Comparison of ENCODE assay signal across 17 cellular contexts in the genomic region with DNA sequence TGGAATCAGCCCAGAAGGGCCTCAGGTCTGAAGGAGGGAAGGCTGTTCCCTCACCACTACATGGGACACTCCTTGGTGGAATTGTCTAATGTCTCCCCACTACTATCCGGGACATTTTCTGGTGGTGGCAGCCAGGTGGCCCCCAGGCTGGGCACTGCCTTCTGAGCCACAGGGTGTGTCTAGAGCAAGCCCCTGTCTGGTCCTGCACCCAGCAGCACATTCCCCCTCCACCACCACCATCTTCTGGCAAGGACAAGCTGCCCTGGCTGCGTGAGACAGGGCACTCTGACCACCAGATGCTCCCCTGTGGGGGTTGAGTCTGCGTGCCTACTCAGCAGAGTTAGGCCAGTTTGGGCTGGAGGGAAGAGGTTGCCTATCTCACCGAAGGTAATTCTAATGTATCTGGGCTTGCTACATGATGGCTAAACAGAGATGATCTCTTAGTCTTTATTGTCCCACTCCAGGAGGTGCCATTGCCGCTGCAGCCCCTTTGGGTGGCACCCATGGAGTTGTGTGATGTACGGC.
A peak's percentile ranks its signal among the peaks of the same experiment; 100 is the strongest.
DNase-seq lines count a peak whose midpoint lies in the region; ATAC-seq, FAIRE-seq and TF ChIP-seq lines count a peak whose summit lies in the region.
"Had no signal": no experiment of that assay in that cellular context is flagged by ENCODE, and none has a peak within 500 bp of the region (broad histone marks: within the 10 kb centered on the region; RNA-seq: fewer than 3 reads in every experiment).

No MANE protein-coding gene starts in this region.

- H3K9me3 ChIP-seq in IMR-90 (ENCODE audit: control insufficient read depth, insufficient read depth, low read length): no peaks in the 10 kb centered on the region
- H3K9me3 ChIP-seq in lower lobe of right lung: no peaks in the 10 kb centered on the region
- H3K9me3 ChIP-seq in stomach: no peaks in the 10 kb centered on the region
- H3K9me3 ChIP-seq: SJSA1 had no signal

- H3K23ac ChIP-seq in IMR-90 (ENCODE audit: low read depth, low read length): no peak overlapping the region; the same call in 1 of the 2 replicates

- H4K91ac ChIP-seq in IMR-90 (ENCODE audit: insufficient read depth, low read depth, low read length): no peak overlapping the region

- no TSS peak for BruUV-seq in IMR-90 (replicated peaks; lab: Mats Ljungman, UMichigan)

- no peak for FAIRE-seq in GM12892 (lab: Jason Lieb, UNC)

- H3K27ac ChIP-seq in IMR-90 (ENCODE audit: insufficient read depth, low read length): no peak overlapping the region
- H3K27ac ChIP-seq in adipose tissue (ENCODE audit: low read depth, low read length): peak overlapping the region; percentile 30
- peak overlapping the region; percentile 61 for H3K27ac ChIP-seq in lower lobe of right lung
- H3K27ac ChIP-seq in stomach: peak overlapping the region in 4 of 5 donors; percentile 30 to 62 (median 46)
- H3K27ac ChIP-seq: GM23248, neural progenitor cell, SJSA1 had no signal

- CTCF ChIA-PET in IMR-90 (lab: Yijun Ruan, JAX): no interaction called here

- no peak for TF ChIP-seq EP300 in stomach (IDR thresholded peaks at IDR 0.05)

- no peak overlapping the region for H4K5ac ChIP-seq in IMR-90 (ENCODE audit: low read depth, low read length)

- TF ChIP-seq POLR2A in IMR-90 (IDR thresholded peaks at IDR 0.05; ENCODE audit: low read depth, low read length) (no peak), stomach (IDR thresholded peaks at IDR 0.05) (no peak), GM12892 (IDR thresholded peaks at IDR 0.05; ENCODE audit: low read depth, low read length) (no peak)

- no peak overlapping the region for H2AFZ ChIP-seq in IMR-90 (replicated peaks; ENCODE audit: low read length, poor library complexity)
- H2AFZ ChIP-seq: GM23248, neural progenitor cell had no signal

- POLR2A ChIA-PET in IMR-90 (lab: Charles Lee; ENCODE audit: unreplicated experiment): no interaction called here

- H4K20me1 ChIP-seq in IMR-90 (ENCODE audit: insufficient read depth, low read length): no peaks in the 10 kb centered on the region

- H2AK5ac ChIP-seq in IMR-90 (ENCODE audit: low read depth, low read length): 0 out of 2 replicates have a peak overlapping the region, but pooled peaks have one; percentile 34

- no peak overlapping the region for H3K14ac ChIP-seq in IMR-90 (replicated peaks; ENCODE audit: low read depth, low read length)

- H3K4me3 ChIP-seq in IMR-90 (ENCODE audit: insufficient read depth, low read depth, low read length) (no peak overlapping the region), lower lobe of right lung (peak overlapping the region; percentile 12), stomach (peak overlapping the region in 1 of 4 donors; percentile 16), H7 (ENCODE audit: insufficient read depth, low read depth, low read length) (no peak overlapping the region)
- H3K4me3 ChIP-seq: GM23248, neural progenitor cell, SJSA1 had no signal

- H3K4me1 ChIP-seq in IMR-90 (ENCODE audit: control insufficient read depth, insufficient read depth, low read length) (peaks cover 4% of the 10 kb centered on the region; the same call in 1 of the 2 replicates), lower lobe of right lung (peaks cover 13% of the 10 kb centered on the region), stomach (peaks cover 6 to 46% (median 24%) of the 10 kb centered on the region in 4 donors)

- intact Hi-C loops in IMR-90 (cut with micrococcal nuclease): no loop called here
- intact Hi-C loops in lower lobe of right lung (cut with DNase I): no loop called here
- intact Hi-C loops in stomach (cut with DNase I; ENCODE audit: low total_unique reads): no loop called here

- H3K27me3 ChIP-seq in IMR-90 (ENCODE audit: control insufficient read depth, insufficient read depth, low read length) (no peaks in the 10 kb centered on the region), lower lobe of right lung (ENCODE audit: low read depth) (no peaks in the 10 kb centered on the region), stomach (no peaks in the 10 kb centered on the region), H7 (ENCODE audit: control insufficient read depth, insufficient read depth, low read length) (no peaks in the 10 kb centered on the region)
- H3K27me3 ChIP-seq: neural progenitor cell, SJSA1 had no signal

- no peak overlapping the region for H4K8ac ChIP-seq in IMR-90 (ENCODE audit: low read depth in 2 of 2, low read length in 2 of 2)

- TF ChIP-seq RAD21 in IMR-90 (IDR thresholded peaks at IDR 0.05; ENCODE audit: low read length): no peak

- H3K4me2 ChIP-seq in IMR-90 (ENCODE audit: low read depth, low read length): no peak overlapping the region
- H3K4me2 ChIP-seq: neural progenitor cell had no signal

- ATAC-seq in IMR-90 (ENCODE audit: low read depth): no peak
- no peak for ATAC-seq in lower lobe of right lung

- H3K9ac ChIP-seq in IMR-90 (ENCODE audit: low read depth, low read length): no peak overlapping the region
- H3K9ac ChIP-seq: GM23248, neural progenitor cell had no signal

- peak overlapping the region; percentile 19 for H2AK9ac ChIP-seq in IMR-90 (replicated peaks; ENCODE audit: low read depth, low read length, poor library complexity)

- peaks cover under 1% of the 10 kb centered on the region; the same call in 1 of the 2 replicates for H3K9me1 ChIP-seq in IMR-90 (ENCODE audit: insufficient read depth, low read length)

- H2BK20ac ChIP-seq in IMR-90 (ENCODE audit: low read depth, low read length): no peak overlapping the region

- no peak for TF ChIP-seq CTCF in IMR-90 (conservative IDR thresholded peaks at IDR 0.05; ENCODE audit: low read depth, low read length)
- no peak for TF ChIP-seq CTCF in lower lobe of right lung (IDR thresholded peaks at IDR 0.05)
- TF ChIP-seq CTCF in stomach (IDR thresholded peaks at IDR 0.05): no peak

- no CpG with 5 or more reads among the region's 6 CpGs for WGBS in IMR-90 (ENCODE audit: extremely low coverage in 2 of 2, insufficient read length in 1 of 2), 2 experiments
- 61 to 92% (median 80%) methylated on average over 6 of the region's 6 CpGs for WGBS in adipose tissue, 3 donors
- WGBS in stomach, 5 donors: 69 to 92% (median 79%) methylated on average over 4 to 6 of the region's 6 CpGs

- dilution Hi-C loops in IMR-90 (cut with HindIII; ENCODE audit: low sequenced_read_pairs, unreplicated experiment): no loop called here

- DNase-seq in IMR-90 (no peak), lower lobe of right lung (no peak), stomach (no peak), SIG-M5 treated with dmso at 0.1 percent for 504 hours (lab: John Stamatoyannopoulos, UW; ENCODE audit: unreplicated experiment) (no peak), NCI-H2107 treated with DMSO at 0.1 percent for 48 hours (lab: John Stamatoyannopoulos, UW; ENCODE audit: unreplicated experiment) (no peak), H7 (no peak), GM12892 (ENCODE audit: insufficient read length) (no peak)
- DNase-seq: activated CD4-positive, alpha-beta T cell treated with anti-CD3 and anti-CD28 coated beads, Interleukin-2, amount 50 U/mL, for 48 hours; activated naive CD4-positive, alpha-beta T cell treated with Interleukin-2 at 50 U/mL for 16 hours; cortex of kidney; GM23248; islet precursor cell; NCI-H526 treated with DMSO at 0.1 percent for 48 hours; T-helper 2 cell had no signal

- no peak overlapping the region for H2BK5ac ChIP-seq in IMR-90 (ENCODE audit: low read depth, low read length, poor library complexity, severe bottlenecking)

- no peak overlapping the region; the same call in 1 of the 2 replicates for H3K4ac ChIP-seq in IMR-90 (ENCODE audit: low read depth, low read length)

- no peaks in the 10 kb centered on the region for H3K79me1 ChIP-seq in IMR-90 (ENCODE audit: low read depth in 1 of 2, low read length in 2 of 2)

- no peak overlapping the region for H3K56ac ChIP-seq in IMR-90 (ENCODE audit: extremely low read depth, insufficient read depth, low read length)

- H3K36me3 ChIP-seq in IMR-90 (ENCODE audit: control insufficient read depth, insufficient read depth, low read length) (no peaks in the 10 kb centered on the region), lower lobe of right lung (no peaks in the 10 kb centered on the region), stomach (no peaks in the 10 kb centered on the region), H7 (replicated peaks; ENCODE audit: control insufficient read depth, insufficient read depth, low read length) (no peaks in the 10 kb centered on the region)
- H3K36me3 ChIP-seq: neural progenitor cell, SJSA1 had no signal

- no peak overlapping the region for H2BK120ac ChIP-seq in IMR-90 (ENCODE audit: low read depth, low read length)

- H3K18ac ChIP-seq in IMR-90 (ENCODE audit: low read depth, low read length): no peak overlapping the region

- in situ Hi-C loops in IMR-90 (cut with MboI; ENCODE audit: low sequenced_read_pairs): no loop called here

- H2BK15ac ChIP-seq in IMR-90 (ENCODE audit: low read depth, low read length): no peak overlapping the region

TF ChIP-seq in IMR-90, 13 proteins besides CTCF, POLR2A, EP300 and RAD21 (continues in another document):
- TF ChIP-seq BHLHE40 (IDR thresholded peaks at IDR 0.05; ENCODE audit: low read depth, low read length): no peak
- TF ChIP-seq SMC3 (IDR thresholded peaks at IDR 0.05; ENCODE audit: low read depth, low read length): no peak
- no peak for TF ChIP-seq MXI1 (IDR thresholded peaks at IDR 0.05; ENCODE audit: borderline replicate concordance, low read depth, low read length)
- no peak for TF ChIP-seq MAFK (IDR thresholded peaks at IDR 0.05; ENCODE audit: low read depth, low read length)
- no peak for TF ChIP-seq RCOR1 (IDR thresholded peaks at IDR 0.05; ENCODE audit: insufficient replicate concordance, low read length)
- no peak for TF ChIP-seq FOS (IDR thresholded peaks at IDR 0.05; ENCODE audit: low read depth, low read length)
- TF ChIP-seq MAZ (IDR thresholded peaks at IDR 0.05; ENCODE audit: borderline replicate concordance, low read depth, low read length): no peak
- TF ChIP-seq NFE2L2 (IDR thresholded peaks at IDR 0.05; ENCODE audit: low read depth, low read length): no peak
- no peak for TF ChIP-seq CEBPB (IDR thresholded peaks at IDR 0.05; ENCODE audit: low read depth, low read length)
- TF ChIP-seq CHD1 (IDR thresholded peaks at IDR 0.05; ENCODE audit: low read depth, low read length): no peak
- TF ChIP-seq, protein P1, sequence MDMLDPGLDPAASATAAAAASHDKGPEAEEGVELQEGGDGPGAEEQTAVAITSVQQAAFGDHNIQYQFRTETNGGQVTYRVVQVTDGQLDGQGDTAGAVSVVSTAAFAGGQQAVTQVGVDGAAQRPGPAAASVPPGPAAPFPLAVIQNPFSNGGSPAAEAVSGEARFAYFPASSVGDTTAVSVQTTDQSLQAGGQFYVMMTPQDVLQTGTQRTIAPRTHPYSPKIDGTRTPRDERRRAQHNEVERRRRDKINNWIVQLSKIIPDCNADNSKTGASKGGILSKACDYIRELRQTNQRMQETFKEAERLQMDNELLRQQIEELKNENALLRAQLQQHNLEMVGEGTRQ (IDR thresholded peaks at IDR 0.05; ENCODE audit: low read depth, low read length): no peak
- TF ChIP-seq RFX5 (IDR thresholded peaks at IDR 0.05; ENCODE audit: low read depth, low read length): no peak
